In the genomic region with DNA sequence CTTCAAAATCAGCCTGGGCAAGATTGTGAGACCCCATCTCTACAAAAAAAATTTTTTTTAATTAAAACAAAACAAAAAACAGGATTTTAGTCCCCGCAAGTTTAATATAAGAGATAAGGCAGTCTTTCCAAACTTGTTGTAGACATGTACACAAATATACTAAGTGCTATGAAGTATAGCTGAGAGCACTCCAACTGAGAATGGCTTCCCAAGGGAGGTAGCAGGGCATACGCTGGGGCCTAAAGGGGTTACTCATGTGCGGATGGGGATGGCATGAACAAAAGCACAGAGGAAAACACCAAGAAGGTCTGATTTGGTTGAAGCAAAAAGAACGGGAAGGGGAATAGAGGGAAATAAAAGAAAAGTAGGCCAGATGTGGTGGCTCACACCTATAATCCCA, we compare ENCODE assay signal across 15 cellular contexts.
"Had no signal": no experiment of that assay in that cellular context is flagged by ENCODE, and none has a peak within 500 bp of the region (broad histone marks: within the 10 kb centered on the region; RNA-seq: fewer than 3 reads in every experiment).

No MANE protein-coding gene starts in this region.

- H3K27me3 ChIP-seq: ascending aorta, gastroesophageal sphincter, heart right ventricle, SJSA1 had no signal

- H3K4me3 ChIP-seq: ascending aorta, gastroesophageal sphincter, heart right ventricle, prostate gland, SJSA1 had no signal

- H3K27ac ChIP-seq: ascending aorta, gastroesophageal sphincter, heart right ventricle, SJSA1 had no signal

- H3K4me1 ChIP-seq: ascending aorta, gastroesophageal sphincter, prostate gland, SJSA1 had no signal

- H3K9me3 Mint-ChIP-seq: immature natural killer cell; T-helper 1 cell treated with Interleukin-12 subunit alpha and Interleukin-12 subunit beta and Interleukin-4 antibody, amounts not matched to agents 30 μg/mL and 1 μg/mL, for 36 hours had no signal

- ATAC-seq: esophagus mucosa, gastroesophageal sphincter, heart right ventricle, left ventricle myocardium superior, right cardiac atrium had no signal

- DNase-seq: activated naive CD4-positive, alpha-beta T cell treated with Interleukin-2 at 50 U/mL for 16 hours; cerebellar nuclear complex; effector CD4-positive, alpha-beta T cell; heart right ventricle; immature natural killer cell; kidney glomerular epithelial cell; left ventricle myocardium superior; right cardiac atrium; stimulated activated CD4-positive, alpha-beta T cell treated with anti-CD3 and anti-CD28 coated beads, Interleukin-2, amount 100 ng/mL, for 48 hours had no signal

- H3K9me3 ChIP-seq: ascending aorta, gastroesophageal sphincter, heart right ventricle, prostate gland, SJSA1 had no signal

- H3K27ac Mint-ChIP-seq: immature natural killer cell; T-helper 1 cell treated with Interleukin-12 subunit alpha and Interleukin-12 subunit beta and Interleukin-4 antibody, amounts not matched to agents 30 μg/mL and 1 μg/mL, for 36 hours had no signal

- H3K4me3 Mint-ChIP-seq: immature natural killer cell; T-helper 1 cell treated with Interleukin-12 subunit alpha and Interleukin-12 subunit beta and Interleukin-4 antibody, amounts not matched to agents 30 μg/mL and 1 μg/mL, for 36 hours had no signal
